In genomic region chr6:75526502-75527127, GRCh38 we compare ENCODE assay signal across 1 cellular context.
TF ChIP-seq lines count a peak whose summit lies in the region.

No MANE protein-coding gene starts in this region.

TF ChIP-seq in GM23338, 12 proteins besides CTCF, POLR2A, EP300 and RAD21 (continued from another document):
- TF ChIP-seq, protein P1, sequence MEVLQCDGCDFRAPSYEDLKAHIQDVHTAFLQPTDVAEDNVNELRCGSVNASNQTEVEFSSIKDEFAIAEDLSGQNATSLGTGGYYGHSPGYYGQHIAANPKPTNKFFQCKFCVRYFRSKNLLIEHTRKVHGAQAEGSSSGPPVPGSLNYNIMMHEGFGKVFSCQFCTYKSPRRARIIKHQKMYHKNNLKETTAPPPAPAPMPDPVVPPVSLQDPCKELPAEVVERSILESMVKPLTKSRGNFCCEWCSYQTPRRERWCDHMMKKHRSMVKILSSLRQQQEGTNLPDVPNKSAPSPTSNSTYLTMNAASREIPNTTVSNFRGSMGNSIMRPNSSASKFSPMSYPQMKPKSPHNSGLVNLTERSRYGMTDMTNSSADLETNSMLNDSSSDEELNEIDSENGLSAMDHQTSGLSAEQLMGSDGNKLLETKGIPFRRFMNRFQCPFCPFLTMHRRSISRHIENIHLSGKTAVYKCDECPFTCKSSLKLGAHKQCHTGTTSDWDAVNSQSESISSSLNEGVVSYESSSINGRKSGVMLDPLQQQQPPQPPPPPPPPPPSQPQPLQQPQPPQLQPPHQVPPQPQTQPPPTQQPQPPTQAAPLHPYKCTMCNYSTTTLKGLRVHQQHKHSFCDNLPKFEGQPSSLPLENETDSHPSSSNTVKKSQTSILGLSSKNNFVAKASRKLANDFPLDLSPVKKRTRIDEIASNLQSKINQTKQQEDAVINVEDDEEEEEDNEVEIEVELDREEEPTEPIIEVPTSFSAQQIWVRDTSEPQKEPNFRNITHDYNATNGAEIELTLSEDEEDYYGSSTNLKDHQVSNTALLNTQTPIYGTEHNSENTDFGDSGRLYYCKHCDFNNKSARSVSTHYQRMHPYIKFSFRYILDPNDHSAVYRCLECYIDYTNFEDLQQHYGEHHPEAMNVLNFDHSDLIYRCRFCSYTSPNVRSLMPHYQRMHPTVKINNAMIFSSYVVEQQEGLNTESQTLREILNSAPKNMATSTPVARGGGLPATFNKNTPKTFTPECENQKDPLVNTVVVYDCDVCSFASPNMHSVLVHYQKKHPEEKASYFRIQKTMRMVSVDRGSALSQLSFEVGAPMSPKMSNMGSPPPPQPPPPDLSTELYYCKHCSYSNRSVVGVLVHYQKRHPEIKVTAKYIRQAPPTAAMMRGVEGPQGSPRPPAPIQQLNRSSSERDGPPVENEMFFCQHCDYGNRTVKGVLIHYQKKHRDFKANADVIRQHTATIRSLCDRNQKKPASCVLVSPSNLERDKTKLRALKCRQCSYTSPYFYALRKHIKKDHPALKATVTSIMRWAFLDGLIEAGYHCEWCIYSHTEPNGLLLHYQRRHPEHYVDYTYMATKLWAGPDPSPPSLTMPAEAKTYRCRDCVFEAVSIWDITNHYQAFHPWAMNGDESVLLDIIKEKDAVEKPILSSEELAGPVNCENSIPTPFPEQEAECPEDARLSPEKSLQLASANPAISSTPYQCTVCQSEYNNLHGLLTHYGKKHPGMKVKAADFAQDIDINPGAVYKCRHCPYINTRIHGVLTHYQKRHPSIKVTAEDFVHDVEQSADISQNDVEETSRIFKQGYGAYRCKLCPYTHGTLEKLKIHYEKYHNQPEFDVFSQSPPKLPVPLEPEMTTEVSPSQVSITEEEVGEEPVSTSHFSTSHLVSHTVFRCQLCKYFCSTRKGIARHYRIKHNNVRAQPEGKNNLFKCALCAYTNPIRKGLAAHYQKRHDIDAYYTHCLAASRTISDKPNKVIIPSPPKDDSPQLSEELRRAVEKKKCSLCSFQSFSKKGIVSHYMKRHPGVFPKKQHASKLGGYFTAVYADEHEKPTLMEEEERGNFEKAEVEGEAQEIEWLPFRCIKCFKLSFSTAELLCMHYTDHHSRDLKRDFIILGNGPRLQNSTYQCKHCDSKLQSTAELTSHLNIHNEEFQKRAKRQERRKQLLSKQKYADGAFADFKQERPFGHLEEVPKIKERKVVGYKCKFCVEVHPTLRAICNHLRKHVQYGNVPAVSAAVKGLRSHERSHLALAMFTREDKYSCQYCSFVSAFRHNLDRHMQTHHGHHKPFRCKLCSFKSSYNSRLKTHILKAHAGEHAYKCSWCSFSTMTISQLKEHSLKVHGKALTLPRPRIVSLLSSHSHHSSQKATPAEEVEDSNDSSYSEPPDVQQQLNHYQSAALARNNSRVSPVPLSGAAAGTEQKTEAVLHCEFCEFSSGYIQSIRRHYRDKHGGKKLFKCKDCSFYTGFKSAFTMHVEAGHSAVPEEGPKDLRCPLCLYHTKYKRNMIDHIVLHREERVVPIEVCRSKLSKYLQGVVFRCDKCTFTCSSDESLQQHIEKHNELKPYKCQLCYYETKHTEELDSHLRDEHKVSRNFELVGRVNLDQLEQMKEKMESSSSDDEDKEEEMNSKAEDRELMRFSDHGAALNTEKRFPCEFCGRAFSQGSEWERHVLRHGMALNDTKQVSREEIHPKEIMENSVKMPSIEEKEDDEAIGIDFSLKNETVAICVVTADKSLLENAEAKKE (CRISPR knock-in tag; IDR thresholded peaks at IDR 0.05): no peak
- no peak for TF ChIP-seq POLR2AphosphoS5 (IDR thresholded peaks at IDR 0.05; ENCODE audit: low read depth)
